In the genomic region with DNA sequence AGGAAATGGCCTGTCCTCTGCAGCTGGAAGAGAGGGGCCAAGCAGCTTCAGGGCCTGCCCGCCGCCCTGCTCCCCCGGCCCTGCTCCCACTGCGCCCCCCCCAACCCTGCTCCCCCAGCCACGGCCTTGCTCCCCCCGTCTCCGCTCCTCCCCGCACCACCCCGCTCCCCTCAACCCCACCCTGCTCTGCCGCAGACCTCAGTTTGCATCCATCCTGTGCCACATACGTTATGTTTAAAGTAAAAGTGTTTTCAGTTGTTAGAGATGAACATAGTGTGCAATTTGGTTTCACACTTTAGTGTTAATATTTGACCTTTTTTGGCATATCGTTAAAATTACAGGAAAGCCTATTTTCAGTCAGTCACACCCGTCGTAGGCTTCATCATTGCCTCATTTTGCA, we compare ENCODE assay signal across 15 cellular contexts. TPM values are rescaled to one million over a fixed set of nuclear protein-coding genes. Genes with fewer than 3 reads are reported as not detected.
DNase-seq lines count a peak whose midpoint lies in the region; ATAC-seq and TF ChIP-seq lines count a peak whose summit lies in the region.
"Had no signal": no experiment of that assay in that cellular context is flagged by ENCODE, and none has a peak within 500 bp of the region (broad histone marks: within the 10 kb centered on the region; RNA-seq: fewer than 3 reads in every experiment).

No MANE protein-coding gene starts in this region.

- peak; percentile 10 to 45 for ATAC-seq in activated T-cell treated with anti-CD3 and anti-CD28 coated beads, Interleukin-2, amount 50 U/mL, for 72 hours (replicated peaks in 1 of 2)
- ATAC-seq in T-helper 17 cell: peak; percentile 40
- no peak for ATAC-seq in HG02610 (IDR thresholded peaks at IDR 0.05; ENCODE audit: unreplicated experiment)
- ATAC-seq: left lung, SK-N-SH treated with all-trans-retinoic acid at 6 μM for 48 hours had no signal

- peaks cover 0 to 91% (median 48%) of the 10 kb centered on the region in 6 donors for H3K36me3 ChIP-seq in spleen

- H3K27me3 ChIP-seq in spleen (replicated peaks in 1 of 7): no peaks in the 10 kb centered on the region
- H3K27me3 ChIP-seq: left lung, thyroid gland had no signal

- H3K9me3 Mint-ChIP-seq in activated T-cell treated with anti-CD3 and anti-CD28 coated beads, Interleukin-2, amount 50 U/mL, for 72 hours: no peaks in the 10 kb centered on the region
- H3K9me3 Mint-ChIP-seq: naive B cell had no signal

- H3K27ac ChIP-seq in spleen: peak overlapping the region in 7 of 8 donors; percentile 51 to 90 (median 82)
- H3K27ac ChIP-seq: thyroid gland had no signal

- H3K36me3 Mint-ChIP-seq in activated T-cell treated with anti-CD3 and anti-CD28 coated beads, Interleukin-2, amount 50 U/mL, for 72 hours (ENCODE audit: insufficient read depth in 2 of 2): peaks cover 0 to 5% of the 10 kb centered on the region in 2 donors
- peaks cover 2% of the 10 kb centered on the region for H3K36me3 Mint-ChIP-seq in T-helper 17 cell (ENCODE audit: low read depth)

- no peaks in the 10 kb centered on the region for H3K27me3 Mint-ChIP-seq in activated T-cell treated with anti-CD3 and anti-CD28 coated beads, Interleukin-2, amount 50 U/mL, for 72 hours (ENCODE audit: low read depth)
- no peaks in the 10 kb centered on the region for H3K27me3 Mint-ChIP-seq in T-helper 17 cell
- H3K27me3 Mint-ChIP-seq: naive B cell had no signal

- TF ChIP-seq CTCF in spleen (IDR thresholded peaks at IDR 0.05 in 8 of 11, conservative IDR thresholded peaks at IDR 0.05 in 3 of 11): no peak

- H3K9me3 ChIP-seq in T-helper 17 cell (ENCODE audit: control insufficient read depth, low read length, poor library complexity, severe bottlenecking) (no peaks in the 10 kb centered on the region), spleen (no peaks in the 10 kb centered on the region)
- H3K9me3 ChIP-seq: left lung, thyroid gland had no signal

- H3K27ac Mint-ChIP-seq in activated T-cell treated with anti-CD3 and anti-CD28 coated beads, Interleukin-2, amount 50 U/mL, for 72 hours: peak overlapping the region; percentile 88
- H3K27ac Mint-ChIP-seq in T-helper 17 cell: peak overlapping the region; percentile 89

- H3K4me1 ChIP-seq in spleen: peaks cover 0 to 21% (median 3%) of the 10 kb centered on the region in 6 donors
- H3K4me1 ChIP-seq: left lung, thyroid gland had no signal

- H3K4me3 ChIP-seq in spleen: peak overlapping the region in 1 of 8 donors; percentile 12
- H3K4me3 ChIP-seq: left lung, thyroid gland had no signal

- 75 to 83% (median 78%) methylated on average over 12 to 14 of the region's 14 CpGs for WGBS in spleen, 5 donors

- DNase-seq in activated T-cell treated with anti-CD3 and anti-CD28 coated beads, Interleukin-2, amount 50 U/mL, for 72 hours: peak in 1 of 2 donors; percentile 12
- no peak for DNase-seq in activated T-cell treated with anti-CD3 and anti-CD28 coated beads, Interleukin-2, amount 50 U/mL, for 48 hours
- no peak for DNase-seq in T-helper 17 cell
- DNase-seq in effector CD8-positive, alpha-beta T cell (lab: John Stamatoyannopoulos, UW): peak; percentile 29
- peak; percentile 78 for DNase-seq in spleen
- no peak for DNase-seq in NCI-H748 treated with DMSO at 0.1 percent for 48 hours (lab: John Stamatoyannopoulos, UW)
- no peak for DNase-seq in NCI-H1092 (lab: John Stamatoyannopoulos, UW)
- DNase-seq: Karpas-422, naive B cell, NCI-H146, NCI-H510A, thyroid gland had no signal

- no peak for TF ChIP-seq POLR2A in spleen (IDR thresholded peaks at IDR 0.05)

- intact Hi-C loops in spleen (cut with DNase I; ENCODE audit: low total_unique reads): no loop called here

- peaks cover 26% of the 10 kb centered on the region for H3K4me1 Mint-ChIP-seq in activated T-cell treated with anti-CD3 and anti-CD28 coated beads, Interleukin-2, amount 50 U/mL, for 72 hours (ENCODE audit: low read depth)
- H3K4me1 Mint-ChIP-seq in T-helper 17 cell: peaks cover 12% of the 10 kb centered on the region

- peak overlapping the region; percentile 46 to 67 for H3K4me3 Mint-ChIP-seq in activated T-cell treated with anti-CD3 and anti-CD28 coated beads, Interleukin-2, amount 50 U/mL, for 72 hours
- H3K4me3 Mint-ChIP-seq in T-helper 17 cell: peak overlapping the region; percentile 12

RNA-seq across cellular contexts. Expression of a gene that starts 34.1 kb away (rescaled TPM):
- total RNA-seq in activated T-cell treated with anti-CD3 and anti-CD28 coated beads, Interleukin-2, amount 50 U/mL, for 72 hours: 10 to 100 TPM; 50.1 to 53.4 TPM
- 10 to 100 TPM; 74.2 to 85.8 TPM for total RNA-seq in T-helper 17 cell
- total RNA-seq in spleen: 10 to 100 TPM; 50.1 to 96.7 (median 68.6) TPM
- 10 to 100 TPM; 14.7 to 22.2 (median 22.1) TPM for polyA plus RNA-seq in spleen

Comparison
In these comparisons a context has a peak if more than half of its experiments do, and no peak if none do; other contexts are left out.
1. DNase-seq: peak in effector CD8-positive, alpha-beta T cell (single experiment) and spleen (single experiment); none in activated T-cell treated with anti-CD3 and anti-CD28 coated beads, Interleukin-2, amount 50 U/mL, for 48 hours (0 of 2), T-helper 17 cell (0 of 3), NCI-H748 treated with DMSO at 0.1 percent for 48 hours (single experiment) and NCI-H1092 (single experiment).